Comparison of ENCODE assay signal across 1 cellular context in the genomic region with DNA sequence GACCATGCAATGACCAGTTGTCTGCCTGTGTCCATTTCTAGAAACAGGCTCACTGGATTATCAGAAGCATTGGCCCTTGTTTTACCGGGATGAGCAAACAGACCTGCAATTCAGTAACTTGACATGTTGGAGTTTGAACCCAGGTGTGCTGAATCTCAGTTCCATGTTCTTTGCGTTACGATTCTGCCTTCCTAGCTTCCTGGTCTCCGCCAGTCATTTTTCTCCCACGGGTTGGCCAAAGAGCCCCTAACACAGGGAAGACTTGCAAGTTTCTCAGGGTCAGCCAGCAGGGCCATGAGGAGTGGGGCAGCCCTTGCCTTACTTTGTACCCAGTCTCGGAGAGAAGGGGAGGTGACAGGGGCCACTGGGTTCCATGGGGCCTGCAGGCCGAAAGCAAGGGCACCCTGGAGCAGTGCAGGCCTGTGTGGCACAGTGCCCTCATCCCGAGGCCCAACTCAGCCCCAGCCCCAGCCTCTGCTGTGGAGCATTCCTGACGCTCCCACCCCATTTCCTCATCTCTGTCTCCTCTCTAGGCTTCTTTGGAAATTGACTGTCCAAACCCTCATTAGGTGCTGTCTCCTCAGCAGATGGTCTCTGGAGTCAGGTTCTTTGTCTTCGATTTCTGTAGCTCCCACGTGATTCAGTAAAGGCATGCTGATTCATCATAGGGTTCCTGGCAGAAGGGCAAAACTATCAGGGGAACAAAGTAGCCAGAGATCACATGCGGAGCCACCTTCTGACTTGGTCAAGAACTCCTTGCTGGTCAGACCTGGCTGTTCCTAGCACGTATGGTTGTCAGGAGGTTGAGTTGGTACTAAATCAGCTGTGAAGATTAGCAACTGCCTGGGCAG.
TF ChIP-seq lines count a peak whose summit lies in the region.

No MANE protein-coding gene starts in this region.

TF ChIP-seq in HepG2, 621 proteins besides CTCF, POLR2A, EP300 and RAD21 (continued from another document and continues in another):
- TF ChIP-seq, protein P1, sequence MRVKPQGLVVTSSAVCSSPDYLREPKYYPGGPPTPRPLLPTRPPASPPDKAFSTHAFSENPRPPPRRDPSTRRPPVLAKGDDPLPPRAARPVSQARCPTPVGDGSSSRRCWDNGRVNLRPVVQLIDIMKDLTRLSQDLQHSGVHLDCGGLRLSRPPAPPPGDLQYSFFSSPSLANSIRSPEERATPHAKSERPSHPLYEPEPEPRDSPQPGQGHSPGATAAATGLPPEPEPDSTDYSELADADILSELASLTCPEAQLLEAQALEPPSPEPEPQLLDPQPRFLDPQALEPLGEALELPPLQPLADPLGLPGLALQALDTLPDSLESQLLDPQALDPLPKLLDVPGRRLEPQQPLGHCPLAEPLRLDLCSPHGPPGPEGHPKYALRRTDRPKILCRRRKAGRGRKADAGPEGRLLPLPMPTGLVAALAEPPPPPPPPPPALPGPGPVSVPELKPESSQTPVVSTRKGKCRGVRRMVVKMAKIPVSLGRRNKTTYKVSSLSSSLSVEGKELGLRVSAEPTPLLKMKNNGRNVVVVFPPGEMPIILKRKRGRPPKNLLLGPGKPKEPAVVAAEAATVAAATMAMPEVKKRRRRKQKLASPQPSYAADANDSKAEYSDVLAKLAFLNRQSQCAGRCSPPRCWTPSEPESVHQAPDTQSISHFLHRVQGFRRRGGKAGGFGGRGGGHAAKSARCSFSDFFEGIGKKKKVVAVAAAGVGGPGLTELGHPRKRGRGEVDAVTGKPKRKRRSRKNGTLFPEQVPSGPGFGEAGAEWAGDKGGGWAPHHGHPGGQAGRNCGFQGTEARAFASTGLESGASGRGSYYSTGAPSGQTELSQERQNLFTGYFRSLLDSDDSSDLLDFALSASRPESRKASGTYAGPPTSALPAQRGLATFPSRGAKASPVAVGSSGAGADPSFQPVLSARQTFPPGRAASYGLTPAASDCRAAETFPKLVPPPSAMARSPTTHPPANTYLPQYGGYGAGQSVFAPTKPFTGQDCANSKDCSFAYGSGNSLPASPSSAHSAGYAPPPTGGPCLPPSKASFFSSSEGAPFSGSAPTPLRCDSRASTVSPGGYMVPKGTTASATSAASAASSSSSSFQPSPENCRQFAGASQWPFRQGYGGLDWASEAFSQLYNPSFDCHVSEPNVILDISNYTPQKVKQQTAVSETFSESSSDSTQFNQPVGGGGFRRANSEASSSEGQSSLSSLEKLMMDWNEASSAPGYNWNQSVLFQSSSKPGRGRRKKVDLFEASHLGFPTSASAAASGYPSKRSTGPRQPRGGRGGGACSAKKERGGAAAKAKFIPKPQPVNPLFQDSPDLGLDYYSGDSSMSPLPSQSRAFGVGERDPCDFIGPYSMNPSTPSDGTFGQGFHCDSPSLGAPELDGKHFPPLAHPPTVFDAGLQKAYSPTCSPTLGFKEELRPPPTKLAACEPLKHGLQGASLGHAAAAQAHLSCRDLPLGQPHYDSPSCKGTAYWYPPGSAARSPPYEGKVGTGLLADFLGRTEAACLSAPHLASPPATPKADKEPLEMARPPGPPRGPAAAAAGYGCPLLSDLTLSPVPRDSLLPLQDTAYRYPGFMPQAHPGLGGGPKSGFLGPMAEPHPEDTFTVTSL (CRISPR knock-in tag; IDR thresholded peaks at IDR 0.05; ENCODE audit: borderline replicate concordance), result peak; percentile 95
- TF ChIP-seq, protein P2, sequence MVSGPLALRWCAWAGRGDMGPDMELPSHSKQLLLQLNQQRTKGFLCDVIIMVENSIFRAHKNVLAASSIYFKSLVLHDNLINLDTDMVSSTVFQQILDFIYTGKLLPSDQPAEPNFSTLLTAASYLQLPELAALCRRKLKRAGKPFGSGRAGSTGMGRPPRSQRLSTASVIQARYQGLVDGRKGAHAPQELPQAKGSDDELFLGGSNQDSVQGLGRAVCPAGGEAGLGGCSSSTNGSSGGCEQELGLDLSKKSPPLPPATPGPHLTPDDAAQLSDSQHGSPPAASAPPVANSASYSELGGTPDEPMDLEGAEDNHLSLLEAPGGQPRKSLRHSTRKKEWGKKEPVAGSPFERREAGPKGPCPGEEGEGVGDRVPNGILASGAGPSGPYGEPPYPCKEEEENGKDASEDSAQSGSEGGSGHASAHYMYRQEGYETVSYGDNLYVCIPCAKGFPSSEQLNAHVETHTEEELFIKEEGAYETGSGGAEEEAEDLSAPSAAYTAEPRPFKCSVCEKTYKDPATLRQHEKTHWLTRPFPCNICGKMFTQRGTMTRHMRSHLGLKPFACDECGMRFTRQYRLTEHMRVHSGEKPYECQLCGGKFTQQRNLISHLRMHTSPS (CRISPR knock-in tag; IDR thresholded peaks at IDR 0.05; ENCODE audit: low read depth), result peak; percentile 86; the same call in 1 of the 2 replicates
- TF ChIP-seq, protein P3, sequence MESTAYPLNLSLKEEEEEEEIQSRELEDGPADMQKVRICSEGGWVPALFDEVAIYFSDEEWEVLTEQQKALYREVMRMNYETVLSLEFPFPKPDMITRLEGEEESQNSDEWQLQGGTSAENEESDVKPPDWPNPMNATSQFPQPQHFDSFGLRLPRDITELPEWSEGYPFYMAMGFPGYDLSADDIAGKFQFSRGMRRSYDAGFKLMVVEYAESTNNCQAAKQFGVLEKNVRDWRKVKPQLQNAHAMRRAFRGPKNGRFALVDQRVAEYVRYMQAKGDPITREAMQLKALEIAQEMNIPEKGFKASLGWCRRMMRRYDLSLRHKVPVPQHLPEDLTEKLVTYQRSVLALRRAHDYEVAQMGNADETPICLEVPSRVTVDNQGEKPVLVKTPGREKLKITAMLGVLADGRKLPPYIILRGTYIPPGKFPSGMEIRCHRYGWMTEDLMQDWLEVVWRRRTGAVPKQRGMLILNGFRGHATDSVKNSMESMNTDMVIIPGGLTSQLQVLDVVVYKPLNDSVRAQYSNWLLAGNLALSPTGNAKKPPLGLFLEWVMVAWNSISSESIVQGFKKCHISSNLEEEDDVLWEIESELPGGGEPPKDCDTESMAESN (CRISPR knock-in tag; conservative IDR thresholded peaks at IDR 0.05), result no peak
- TF ChIP-seq NR2C2 (CRISPR knock-in tag; IDR thresholded peaks at IDR 0.05; ENCODE audit: borderline replicate concordance) (0 out of 2 replicates have a peak, but pooled peaks have one; percentile 32), NFE2 (CRISPR knock-in tag; IDR thresholded peaks at IDR 0.05) (0 out of 2 replicates have a peak, but pooled peaks have one; percentile 43), ZEB1 (IDR thresholded peaks at IDR 0.05; ENCODE audit: insufficient replicate concordance, low read depth) (peak; percentile 97), TCF7 (IDR thresholded peaks at IDR 0.05; ENCODE audit: low read depth) (no peak), RAD51 (IDR thresholded peaks at IDR 0.05; ENCODE audit: borderline replicate concordance) (peak; percentile 31; the same call in 1 of the 2 replicates), MTA1 (CRISPR knock-in tag; IDR thresholded peaks at IDR 0.05; ENCODE audit: borderline replicate concordance) (peak; percentile 64; the same call in 1 of the 2 replicates), ZNF317 (CRISPR knock-in tag; IDR thresholded peaks at IDR 0.05) (0 out of 2 replicates have a peak, but pooled peaks have one; percentile 71), HNRNPLL (IDR thresholded peaks at IDR 0.05; ENCODE audit: low read depth, low read length, poor library complexity, severe bottlenecking) (peak; percentile 48), MIER2 (CRISPR knock-in tag; IDR thresholded peaks at IDR 0.05) (0 out of 2 replicates have a peak, but pooled peaks have one; percentile 27), ZNF33B (CRISPR knock-in tag; IDR thresholded peaks at IDR 0.05) (peak; percentile 81; the same call in 1 of the 2 replicates), ZNF225 (CRISPR knock-in tag; IDR thresholded peaks at IDR 0.05) (peak; percentile 95), GTF3A (CRISPR knock-in tag; conservative IDR thresholded peaks at IDR 0.05) (peak; percentile 14; the same call in 1 of the 2 replicates), RBFOX2 (IDR thresholded peaks at IDR 0.05; ENCODE audit: low read depth, low read length) (peak; percentile 58; the same call in 1 of the 2 replicates), ZNF850 (CRISPR knock-in tag; conservative IDR thresholded peaks at IDR 0.05) (no peak), ZMYM4 (CRISPR knock-in tag; IDR thresholded peaks at IDR 0.05) (peak; percentile 73), ZNF235 (CRISPR knock-in tag; IDR thresholded peaks at IDR 0.05; ENCODE audit: borderline replicate concordance) (peak; percentile 95), KMT2B (CRISPR knock-in tag; IDR thresholded peaks at IDR 0.05) (peak; percentile 45; the same call in 1 of the 2 replicates), ZNF333 (CRISPR knock-in tag; IDR thresholded peaks at IDR 0.05; ENCODE audit: borderline replicate concordance) (peak; percentile 95), HDAC6 (IDR thresholded peaks at IDR 0.05; ENCODE audit: low read depth, low read length) (no peak), ZNF879 (CRISPR knock-in tag; IDR thresholded peaks at IDR 0.05) (no peak), ZNF329 (CRISPR knock-in tag; IDR thresholded peaks at IDR 0.05; ENCODE audit: low read depth) (0 out of 2 replicates have a peak, but pooled peaks have one; percentile 30), ONECUT2 (CRISPR knock-in tag; IDR thresholded peaks at IDR 0.05) (0 out of 2 replicates have a peak, but pooled peaks have one; percentile 46), AHR (CRISPR knock-in tag; IDR thresholded peaks at IDR 0.05) (peak; percentile 78; the same call in 1 of the 2 replicates), ZFP1 (CRISPR knock-in tag; IDR thresholded peaks at IDR 0.05) (peak; percentile 61), ZFP82 (CRISPR knock-in tag; IDR thresholded peaks at IDR 0.05; ENCODE audit: borderline replicate concordance) (peak; percentile 47; the same call in 1 of the 2 replicates), ARHGAP35 (CRISPR knock-in tag; IDR thresholded peaks at IDR 0.05; ENCODE audit: borderline replicate concordance) (peak; percentile 69), THAP11 (CRISPR knock-in tag; IDR thresholded peaks at IDR 0.05) (0 out of 2 replicates have a peak, but pooled peaks have one; percentile 42), RBM39 (IDR thresholded peaks at IDR 0.05; ENCODE audit: low read depth, low read length, poor library complexity, severe bottlenecking) (peak; percentile 68), ZNF629 (CRISPR knock-in tag; conservative IDR thresholded peaks at IDR 0.05) (peak; percentile 70; the same call in 1 of the 2 replicates), CEBPG (CRISPR knock-in tag; IDR thresholded peaks at IDR 0.05) (peak; percentile 86), NR2F6 (IDR thresholded peaks at IDR 0.05) (no peak; the same call in 1 of the 2 replicates), NR2F6 (CRISPR knock-in tag; IDR thresholded peaks at IDR 0.05) (peak; percentile 60), ZNF616 (CRISPR knock-in tag; IDR thresholded peaks at IDR 0.05; ENCODE audit: low read depth) (0 out of 2 replicates have a peak, but pooled peaks have one; percentile 71), EHMT2 (IDR thresholded peaks at IDR 0.05; ENCODE audit: borderline replicate concordance, low read depth, low read length) (peak; percentile 91)
- TF ChIP-seq, protein P4, sequence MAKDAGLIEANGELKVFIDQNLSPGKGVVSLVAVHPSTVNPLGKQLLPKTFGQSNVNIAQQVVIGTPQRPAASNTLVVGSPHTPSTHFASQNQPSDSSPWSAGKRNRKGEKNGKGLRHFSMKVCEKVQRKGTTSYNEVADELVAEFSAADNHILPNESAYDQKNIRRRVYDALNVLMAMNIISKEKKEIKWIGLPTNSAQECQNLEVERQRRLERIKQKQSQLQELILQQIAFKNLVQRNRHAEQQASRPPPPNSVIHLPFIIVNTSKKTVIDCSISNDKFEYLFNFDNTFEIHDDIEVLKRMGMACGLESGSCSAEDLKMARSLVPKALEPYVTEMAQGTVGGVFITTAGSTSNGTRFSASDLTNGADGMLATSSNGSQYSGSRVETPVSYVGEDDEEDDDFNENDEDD (CRISPR knock-in tag; IDR thresholded peaks at IDR 0.05; ENCODE audit: borderline replicate concordance), result peak; percentile 70; the same call in 1 of the 2 replicates
- TF ChIP-seq, protein P5, sequence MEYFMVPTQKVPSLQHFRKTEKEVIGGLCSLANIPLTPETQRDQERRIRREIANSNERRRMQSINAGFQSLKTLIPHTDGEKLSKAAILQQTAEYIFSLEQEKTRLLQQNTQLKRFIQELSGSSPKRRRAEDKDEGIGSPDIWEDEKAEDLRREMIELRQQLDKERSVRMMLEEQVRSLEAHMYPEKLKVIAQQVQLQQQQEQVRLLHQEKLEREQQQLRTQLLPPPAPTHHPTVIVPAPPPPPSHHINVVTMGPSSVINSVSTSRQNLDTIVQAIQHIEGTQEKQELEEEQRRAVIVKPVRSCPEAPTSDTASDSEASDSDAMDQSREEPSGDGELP (IDR thresholded peaks at IDR 0.05; ENCODE audit: borderline replicate concordance, low read depth), result peak; percentile 48; the same call in 1 of the 2 replicates
- TF ChIP-seq, protein P6, sequence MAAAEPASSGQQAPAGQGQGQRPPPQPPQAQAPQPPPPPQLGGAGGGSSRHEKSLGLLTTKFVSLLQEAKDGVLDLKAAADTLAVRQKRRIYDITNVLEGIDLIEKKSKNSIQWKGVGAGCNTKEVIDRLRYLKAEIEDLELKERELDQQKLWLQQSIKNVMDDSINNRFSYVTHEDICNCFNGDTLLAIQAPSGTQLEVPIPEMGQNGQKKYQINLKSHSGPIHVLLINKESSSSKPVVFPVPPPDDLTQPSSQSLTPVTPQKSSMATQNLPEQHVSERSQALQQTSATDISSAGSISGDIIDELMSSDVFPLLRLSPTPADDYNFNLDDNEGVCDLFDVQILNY (CRISPR knock-in tag; conservative IDR thresholded peaks at IDR 0.05), result 0 out of 2 replicates have a peak, but pooled peaks have one; percentile 35
- TF ChIP-seq, protein P7, sequence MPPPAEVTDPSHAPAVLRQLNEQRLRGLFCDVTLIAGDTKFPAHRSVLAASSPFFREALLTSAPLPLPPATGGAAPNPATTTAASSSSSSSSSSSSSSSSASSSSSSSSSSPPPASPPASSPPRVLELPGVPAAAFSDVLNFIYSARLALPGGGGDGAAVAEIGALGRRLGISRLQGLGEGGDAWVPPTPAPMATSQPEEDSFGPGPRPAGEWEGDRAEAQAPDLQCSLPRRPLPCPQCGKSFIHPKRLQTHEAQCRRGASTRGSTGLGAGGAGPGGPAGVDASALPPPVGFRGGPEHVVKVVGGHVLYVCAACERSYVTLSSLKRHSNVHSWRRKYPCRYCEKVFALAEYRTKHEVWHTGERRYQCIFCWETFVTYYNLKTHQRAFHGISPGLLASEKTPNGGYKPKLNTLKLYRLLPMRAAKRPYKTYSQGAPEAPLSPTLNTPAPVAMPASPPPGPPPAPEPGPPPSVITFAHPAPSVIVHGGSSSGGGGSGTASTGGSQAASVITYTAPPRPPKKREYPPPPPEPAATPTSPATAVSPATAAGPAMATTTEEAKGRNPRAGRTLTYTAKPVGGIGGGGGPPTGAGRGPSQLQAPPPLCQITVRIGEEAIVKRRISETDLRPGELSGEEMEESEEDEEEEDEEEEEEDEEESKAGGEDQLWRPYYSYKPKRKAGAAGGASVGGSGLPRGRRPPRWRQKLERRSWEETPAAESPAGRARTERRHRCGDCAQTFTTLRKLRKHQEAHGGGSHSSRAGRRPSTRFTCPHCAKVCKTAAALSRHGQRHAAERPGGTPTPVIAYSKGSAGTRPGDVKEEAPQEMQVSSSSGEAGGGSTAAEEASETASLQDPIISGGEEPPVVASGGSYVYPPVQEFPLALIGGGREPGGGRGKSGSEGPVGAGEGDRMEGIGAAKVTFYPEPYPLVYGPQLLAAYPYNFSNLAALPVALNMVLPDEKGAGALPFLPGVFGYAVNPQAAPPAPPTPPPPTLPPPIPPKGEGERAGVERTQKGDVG (CRISPR knock-in tag; IDR thresholded peaks at IDR 0.05; ENCODE audit: borderline replicate concordance), result peak; percentile 97; the same call in 1 of the 2 replicates
